In the genomic region with DNA sequence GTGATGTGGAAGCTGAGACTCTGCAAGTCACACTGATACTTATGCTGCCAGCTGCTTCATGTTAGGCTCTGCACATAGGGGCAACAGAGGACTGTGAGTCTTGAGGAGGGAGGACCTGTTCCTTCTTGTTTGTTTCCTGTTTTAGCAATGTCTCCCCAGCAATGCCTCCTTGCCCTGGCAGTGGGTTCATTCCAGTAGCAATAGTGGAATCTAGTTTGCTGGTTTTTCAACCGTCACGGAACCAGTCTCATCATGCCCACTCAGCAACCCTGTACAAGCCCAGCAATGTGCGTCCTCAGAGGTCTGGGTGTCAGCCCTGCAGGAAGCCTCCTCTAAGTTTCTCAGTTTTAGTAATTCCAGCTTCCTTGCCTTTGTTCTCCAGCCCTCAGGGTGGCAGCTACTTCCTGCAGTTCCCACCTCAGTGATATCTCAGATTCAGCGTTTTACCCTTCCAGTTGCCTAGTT, we compare ENCODE assay signal across 1 cellular context.
TF ChIP-seq lines count a peak whose summit lies in the region.

No MANE protein-coding gene starts in this region.

TF ChIP-seq in SK-N-SH treated with all-trans-retinoic acid at 6 μM for 48 hours, 23 proteins besides CTCF, POLR2A, EP300 and RAD21 (continued from another document):
- TF ChIP-seq ESRRG (CRISPR knock-in tag; IDR thresholded peaks at IDR 0.05) (no peak), CSRNP3 (CRISPR knock-in tag; IDR thresholded peaks at IDR 0.05) (no peak), CSDC2 (CRISPR knock-in tag; IDR thresholded peaks at IDR 0.05) (no peak), ZNF565 (CRISPR knock-in tag; conservative IDR thresholded peaks at IDR 0.05; ENCODE audit: low read depth) (no peak), TOX (CRISPR knock-in tag; IDR thresholded peaks at IDR 0.05; ENCODE audit: borderline replicate concordance) (no peak)
